1 cellular context compared by ENCODE assay signal in the genomic region with DNA sequence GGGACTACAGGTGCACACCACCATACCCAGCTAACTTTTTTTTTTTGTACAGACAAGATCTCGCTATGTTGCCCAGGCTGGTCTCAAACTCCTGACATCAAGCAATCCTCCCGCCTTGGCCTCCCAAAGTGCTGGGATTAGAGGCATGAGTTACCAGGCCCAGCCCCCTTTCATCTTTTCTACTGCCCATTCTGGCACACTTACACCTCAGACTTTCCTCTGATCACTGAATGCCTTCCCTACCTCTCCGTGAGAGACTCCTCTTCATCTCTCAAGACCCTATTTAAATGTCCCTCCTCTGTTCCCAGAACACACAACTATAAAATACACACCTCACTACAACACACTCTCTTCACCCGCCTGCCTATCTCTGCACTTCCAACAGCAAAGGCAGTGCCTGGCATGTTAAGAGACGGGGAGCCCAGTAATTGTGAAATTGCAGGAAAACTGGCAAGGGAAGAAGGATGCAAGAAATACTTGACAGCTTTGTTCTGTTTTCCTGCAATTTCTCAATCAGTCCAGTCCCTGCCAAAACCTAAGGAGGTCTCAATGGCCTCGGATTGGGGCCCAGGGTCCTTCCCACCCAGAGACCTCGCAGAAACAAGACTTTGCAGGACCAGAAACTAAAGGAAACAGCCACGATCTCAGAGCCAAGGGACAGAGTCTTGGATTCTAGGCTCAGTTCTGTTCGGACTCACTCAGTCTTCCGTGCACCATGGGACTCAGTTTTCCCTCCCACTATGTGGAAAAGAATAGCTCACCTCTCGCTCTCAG.
TF ChIP-seq lines count a peak whose summit lies in the region.

No MANE protein-coding gene starts in this region.

TF ChIP-seq in HepG2, 621 proteins besides CTCF, POLR2A, EP300 and RAD21:
- TF ChIP-seq, protein P1, sequence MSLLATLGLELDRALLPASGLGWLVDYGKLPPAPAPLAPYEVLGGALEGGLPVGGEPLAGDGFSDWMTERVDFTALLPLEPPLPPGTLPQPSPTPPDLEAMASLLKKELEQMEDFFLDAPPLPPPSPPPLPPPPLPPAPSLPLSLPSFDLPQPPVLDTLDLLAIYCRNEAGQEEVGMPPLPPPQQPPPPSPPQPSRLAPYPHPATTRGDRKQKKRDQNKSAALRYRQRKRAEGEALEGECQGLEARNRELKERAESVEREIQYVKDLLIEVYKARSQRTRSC (CRISPR knock-in tag; IDR thresholded peaks at IDR 0.05; ENCODE audit: low read depth) = no peak
- TF ChIP-seq, protein P2, sequence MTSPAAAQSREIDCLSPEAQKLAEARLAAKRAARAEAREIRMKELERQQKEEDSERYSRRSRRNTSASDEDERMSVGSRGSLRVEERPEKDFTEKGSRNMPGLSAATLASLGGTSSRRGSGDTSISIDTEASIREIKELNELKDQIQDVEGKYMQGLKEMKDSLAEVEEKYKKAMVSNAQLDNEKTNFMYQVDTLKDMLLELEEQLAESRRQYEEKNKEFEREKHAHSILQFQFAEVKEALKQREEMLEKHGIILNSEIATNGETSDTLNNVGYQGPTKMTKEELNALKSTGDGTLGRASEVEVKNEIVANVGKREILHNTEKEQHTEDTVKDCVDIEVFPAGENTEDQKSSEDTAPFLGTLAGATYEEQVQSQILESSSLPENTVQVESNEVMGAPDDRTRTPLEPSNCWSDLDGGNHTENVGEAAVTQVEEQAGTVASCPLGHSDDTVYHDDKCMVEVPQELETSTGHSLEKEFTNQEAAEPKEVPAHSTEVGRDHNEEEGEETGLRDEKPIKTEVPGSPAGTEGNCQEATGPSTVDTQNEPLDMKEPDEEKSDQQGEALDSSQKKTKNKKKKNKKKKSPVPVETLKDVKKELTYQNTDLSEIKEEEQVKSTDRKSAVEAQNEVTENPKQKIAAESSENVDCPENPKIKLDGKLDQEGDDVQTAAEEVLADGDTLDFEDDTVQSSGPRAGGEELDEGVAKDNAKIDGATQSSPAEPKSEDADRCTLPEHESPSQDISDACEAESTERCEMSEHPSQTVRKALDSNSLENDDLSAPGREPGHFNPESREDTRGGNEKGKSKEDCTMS (CRISPR knock-in tag; conservative IDR thresholded peaks at IDR 0.05) = no peak
- TF ChIP-seq, protein P3, sequence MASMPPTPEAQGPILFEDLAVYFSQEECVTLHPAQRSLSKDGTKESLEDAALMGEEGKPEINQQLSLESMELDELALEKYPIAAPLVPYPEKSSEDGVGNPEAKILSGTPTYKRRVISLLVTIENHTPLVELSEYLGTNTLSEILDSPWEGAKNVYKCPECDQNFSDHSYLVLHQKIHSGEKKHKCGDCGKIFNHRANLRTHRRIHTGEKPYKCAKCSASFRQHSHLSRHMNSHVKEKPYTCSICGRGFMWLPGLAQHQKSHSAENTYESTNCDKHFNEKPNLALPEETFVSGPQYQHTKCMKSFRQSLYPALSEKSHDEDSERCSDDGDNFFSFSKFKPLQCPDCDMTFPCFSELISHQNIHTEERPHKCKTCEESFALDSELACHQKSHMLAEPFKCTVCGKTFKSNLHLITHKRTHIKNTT (CRISPR knock-in tag; IDR thresholded peaks at IDR 0.05) = no peak
- no peak for TF ChIP-seq MED8 (CRISPR knock-in tag; IDR thresholded peaks at IDR 0.05; ENCODE audit: insufficient replicate concordance)
- TF ChIP-seq ZNF550 (CRISPR knock-in tag; IDR thresholded peaks at IDR 0.05; ENCODE audit: borderline replicate concordance) = no peak
- TF ChIP-seq, protein P4, sequence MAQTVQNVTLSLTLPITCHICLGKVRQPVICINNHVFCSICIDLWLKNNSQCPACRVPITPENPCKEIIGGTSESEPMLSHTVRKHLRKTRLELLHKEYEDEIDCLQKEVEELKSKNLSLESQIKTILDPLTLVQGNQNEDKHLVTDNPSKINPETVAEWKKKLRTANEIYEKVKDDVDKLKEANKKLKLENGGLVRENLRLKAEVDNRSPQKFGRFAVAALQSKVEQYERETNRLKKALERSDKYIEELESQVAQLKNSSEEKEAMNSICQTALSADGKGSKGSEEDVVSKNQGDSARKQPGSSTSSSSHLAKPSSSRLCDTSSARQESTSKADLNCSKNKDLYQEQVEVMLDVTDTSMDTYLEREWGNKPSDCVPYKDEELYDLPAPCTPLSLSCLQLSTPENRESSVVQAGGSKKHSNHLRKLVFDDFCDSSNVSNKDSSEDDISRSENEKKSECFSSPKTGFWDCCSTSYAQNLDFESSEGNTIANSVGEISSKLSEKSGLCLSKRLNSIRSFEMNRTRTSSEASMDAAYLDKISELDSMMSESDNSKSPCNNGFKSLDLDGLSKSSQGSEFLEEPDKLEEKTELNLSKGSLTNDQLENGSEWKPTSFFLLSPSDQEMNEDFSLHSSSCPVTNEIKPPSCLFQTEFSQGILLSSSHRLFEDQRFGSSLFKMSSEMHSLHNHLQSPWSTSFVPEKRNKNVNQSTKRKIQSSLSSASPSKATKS (CRISPR knock-in tag; IDR thresholded peaks at IDR 0.05) = no peak
- TF ChIP-seq GABPA (IDR thresholded peaks at IDR 0.05; ENCODE audit: low read depth, low read length) = no peak
- no peak for TF ChIP-seq GABPA (CRISPR knock-in tag; IDR thresholded peaks at IDR 0.05; ENCODE audit: low read depth)
- TF ChIP-seq, protein P5, sequence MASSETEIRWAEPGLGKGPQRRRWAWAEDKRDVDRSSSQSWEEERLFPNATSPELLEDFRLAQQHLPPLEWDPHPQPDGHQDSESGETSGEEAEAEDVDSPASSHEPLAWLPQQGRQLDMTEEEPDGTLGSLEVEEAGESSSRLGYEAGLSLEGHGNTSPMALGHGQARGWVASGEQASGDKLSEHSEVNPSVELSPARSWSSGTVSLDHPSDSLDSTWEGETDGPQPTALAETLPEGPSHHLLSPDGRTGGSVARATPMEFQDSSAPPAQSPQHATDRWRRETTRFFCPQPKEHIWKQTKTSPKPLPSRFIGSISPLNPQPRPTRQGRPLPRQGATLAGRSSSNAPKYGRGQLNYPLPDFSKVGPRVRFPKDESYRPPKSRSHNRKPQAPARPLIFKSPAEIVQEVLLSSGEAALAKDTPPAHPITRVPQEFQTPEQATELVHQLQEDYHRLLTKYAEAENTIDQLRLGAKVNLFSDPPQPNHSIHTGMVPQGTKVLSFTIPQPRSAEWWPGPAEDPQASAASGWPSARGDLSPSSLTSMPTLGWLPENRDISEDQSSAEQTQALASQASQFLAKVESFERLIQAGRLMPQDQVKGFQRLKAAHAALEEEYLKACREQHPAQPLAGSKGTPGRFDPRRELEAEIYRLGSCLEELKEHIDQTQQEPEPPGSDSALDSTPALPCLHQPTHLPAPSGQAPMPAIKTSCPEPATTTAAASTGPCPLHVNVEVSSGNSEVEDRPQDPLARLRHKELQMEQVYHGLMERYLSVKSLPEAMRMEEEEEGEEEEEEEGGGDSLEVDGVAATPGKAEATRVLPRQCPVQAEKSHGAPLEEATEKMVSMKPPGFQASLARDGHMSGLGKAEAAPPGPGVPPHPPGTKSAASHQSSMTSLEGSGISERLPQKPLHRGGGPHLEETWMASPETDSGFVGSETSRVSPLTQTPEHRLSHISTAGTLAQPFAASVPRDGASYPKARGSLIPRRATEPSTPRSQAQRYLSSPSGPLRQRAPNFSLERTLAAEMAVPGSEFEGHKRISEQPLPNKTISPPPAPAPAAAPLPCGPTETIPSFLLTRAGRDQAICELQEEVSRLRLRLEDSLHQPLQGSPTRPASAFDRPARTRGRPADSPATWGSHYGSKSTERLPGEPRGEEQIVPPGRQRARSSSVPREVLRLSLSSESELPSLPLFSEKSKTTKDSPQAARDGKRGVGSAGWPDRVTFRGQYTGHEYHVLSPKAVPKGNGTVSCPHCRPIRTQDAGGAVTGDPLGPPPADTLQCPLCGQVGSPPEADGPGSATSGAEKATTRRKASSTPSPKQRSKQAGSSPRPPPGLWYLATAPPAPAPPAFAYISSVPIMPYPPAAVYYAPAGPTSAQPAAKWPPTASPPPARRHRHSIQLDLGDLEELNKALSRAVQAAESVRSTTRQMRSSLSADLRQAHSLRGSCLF (CRISPR knock-in tag; IDR thresholded peaks at IDR 0.05; ENCODE audit: borderline replicate concordance) = no peak
- TF ChIP-seq, protein P6, sequence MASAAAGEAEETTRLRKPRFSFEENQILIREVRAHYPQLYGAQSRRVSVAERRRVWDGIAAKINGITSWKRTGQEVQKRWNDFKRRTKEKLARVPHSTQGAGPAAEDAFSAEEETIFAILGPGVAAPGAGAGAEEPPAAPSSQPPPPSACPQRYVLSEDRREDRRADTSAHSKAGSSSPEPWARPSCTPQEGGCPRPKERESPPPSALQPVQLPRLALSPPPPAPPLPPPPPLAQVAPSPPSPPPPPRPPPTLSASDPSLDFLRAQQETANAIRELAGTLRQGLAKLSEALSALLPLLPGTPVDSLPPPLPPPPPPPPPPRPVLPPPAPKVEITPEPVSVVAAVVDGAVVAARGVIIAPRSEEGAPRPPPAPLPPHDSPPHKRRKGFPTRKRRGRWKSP (CRISPR knock-in tag; IDR thresholded peaks at IDR 0.05) = no peak
- no peak for TF ChIP-seq ZNF3 (CRISPR knock-in tag; IDR thresholded peaks at IDR 0.05)
- TF ChIP-seq BORCS8-MEF2B (CRISPR knock-in tag; IDR thresholded peaks at IDR 0.05) = no peak
- no peak for TF ChIP-seq MEF2D (CRISPR knock-in tag; IDR thresholded peaks at IDR 0.05)
- no peak for TF ChIP-seq KDM3A (CRISPR knock-in tag; IDR thresholded peaks at IDR 0.05; ENCODE audit: low read depth)
